ENCODE assay signal across 12 cellular contexts in the genomic region with DNA sequence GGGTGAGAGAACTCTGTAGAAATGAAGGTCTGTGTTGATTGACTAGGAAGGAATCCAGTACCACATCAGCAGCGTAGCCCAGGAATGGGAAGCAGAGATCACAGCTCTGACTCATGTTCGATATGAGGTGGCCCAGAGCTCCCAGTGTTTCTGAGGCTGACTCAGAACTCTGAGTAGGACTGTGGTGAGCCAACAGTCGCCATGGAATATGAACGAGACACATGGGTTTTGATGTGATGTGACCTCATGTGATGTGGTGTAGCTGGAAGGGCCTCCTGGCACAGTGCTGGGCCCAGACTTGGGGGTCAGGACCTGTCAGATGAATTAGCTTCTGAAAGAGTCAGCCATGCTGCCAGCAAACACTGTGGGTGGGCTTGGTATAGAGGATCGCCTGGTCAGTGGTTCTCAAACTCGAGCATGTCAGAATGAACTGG.
DNase-seq lines count a peak whose midpoint lies in the region; ATAC-seq, FAIRE-seq and TF ChIP-seq lines count a peak whose summit lies in the region.
"Had no signal": no experiment of that assay in that cellular context is flagged by ENCODE, and none has a peak within 500 bp of the region (broad histone marks: within the 10 kb centered on the region; RNA-seq: fewer than 3 reads in every experiment).

No MANE protein-coding gene starts in this region.

- no peaks in the 10 kb centered on the region for H3K79me2 ChIP-seq in osteoblast (ENCODE audit: insufficient read depth, low read length)

- H3K4me2 ChIP-seq in osteoblast (ENCODE audit: insufficient read depth, low read length): peak overlapping the region; percentile 40

- TF ChIP-seq CTCF in bronchial epithelial cell (IDR thresholded peaks at IDR 0.05; ENCODE audit: insufficient read depth, low read length, severe bottlenecking): no peak
- TF ChIP-seq CTCF in osteoblast (IDR thresholded peaks at IDR 0.05; ENCODE audit: extremely low read depth, low read depth, low read length): no peak

- no peak for ATAC-seq in Right ventricle myocardium superior (ENCODE audit: poor library complexity)
- ATAC-seq in GM18520 (IDR thresholded peaks at IDR 0.05; ENCODE audit: unreplicated experiment): no peak
- no peak for ATAC-seq in HG03521 (IDR thresholded peaks at IDR 0.05; ENCODE audit: unreplicated experiment)
- no peak for ATAC-seq in HG02571 (IDR thresholded peaks at IDR 0.05; ENCODE audit: unreplicated experiment)
- ATAC-seq: gastroesophageal sphincter, K562 had no signal

- H3K27ac ChIP-seq in osteoblast (ENCODE audit: low read depth, low read length): peak overlapping the region; percentile 83

- H3K4me1 ChIP-seq in osteoblast (ENCODE audit: insufficient read depth, low read length): peaks cover 26% of the 10 kb centered on the region

- no peaks in the 10 kb centered on the region for H3K27me3 ChIP-seq in bronchial epithelial cell (ENCODE audit: control insufficient read depth, insufficient read depth, low read length)
- no peaks in the 10 kb centered on the region for H3K27me3 ChIP-seq in osteoblast (ENCODE audit: insufficient read depth, low read length)
- H3K27me3 ChIP-seq: gastroesophageal sphincter had no signal

- in situ Hi-C loops in Caki2 (cut with HindIII; ENCODE audit: low pct_unique_long_range_greater_than_20kb, low sequenced_read_pairs): no loop called here

- FAIRE-seq in HTR-8/SVneo (lab: Jason Lieb, UNC) (peak; percentile 97), bronchial epithelial cell (lab: Jason Lieb, UNC) (peak; percentile 95)
- FAIRE-seq: K562 had no signal

- no peaks in the 10 kb centered on the region for H3K9me3 ChIP-seq in osteoblast (ENCODE audit: low read depth, low read length)
- H3K9me3 ChIP-seq: gastroesophageal sphincter had no signal

- no peaks in the 10 kb centered on the region for H4K20me1 ChIP-seq in osteoblast (ENCODE audit: insufficient read depth, low read length)

- H3K4me3 ChIP-seq in bronchial epithelial cell (ENCODE audit: low read depth, low read length) (no peak overlapping the region), osteoblast (ENCODE audit: insufficient read depth, low read length) (no peak overlapping the region)
- H3K4me3 ChIP-seq: gastroesophageal sphincter, K562 had no signal

- peak; percentile 75 for DNase-seq in Caki2 (ENCODE audit: low read depth)
- DNase-seq in HTR-8/SVneo (ENCODE audit: insufficient read length, low spot score): peak; percentile 76
- peak; percentile 52 for DNase-seq in bronchial epithelial cell (ENCODE audit: low read depth)
- DNase-seq in osteoblast (ENCODE audit: insufficient read length, low spot score, missing footprints): peak; percentile 88
- no peak for DNase-seq in Right ventricle myocardium superior
- DNase-seq: NK-92 treated with Interleukin-12 subunit alpha and Interleukin-12 subunit beta, amount 100 ng/mL, for 24 hours; stimulated activated naive CD4-positive, alpha-beta T cell had no signal

- intact Hi-C loops in Right ventricle myocardium superior (cut with DNase I): no loop called here

- no peaks in the 10 kb centered on the region for H3K36me3 ChIP-seq in bronchial epithelial cell (ENCODE audit: control insufficient read depth, insufficient read depth, low read length)
- no peaks in the 10 kb centered on the region for H3K36me3 ChIP-seq in osteoblast (ENCODE audit: insufficient read depth, low read length)
- H3K36me3 ChIP-seq: gastroesophageal sphincter had no signal

- H2AFZ ChIP-seq in osteoblast (ENCODE audit: low read length): peak overlapping the region; percentile 49
